8 cellular contexts compared by ENCODE assay signal in the genomic region with DNA sequence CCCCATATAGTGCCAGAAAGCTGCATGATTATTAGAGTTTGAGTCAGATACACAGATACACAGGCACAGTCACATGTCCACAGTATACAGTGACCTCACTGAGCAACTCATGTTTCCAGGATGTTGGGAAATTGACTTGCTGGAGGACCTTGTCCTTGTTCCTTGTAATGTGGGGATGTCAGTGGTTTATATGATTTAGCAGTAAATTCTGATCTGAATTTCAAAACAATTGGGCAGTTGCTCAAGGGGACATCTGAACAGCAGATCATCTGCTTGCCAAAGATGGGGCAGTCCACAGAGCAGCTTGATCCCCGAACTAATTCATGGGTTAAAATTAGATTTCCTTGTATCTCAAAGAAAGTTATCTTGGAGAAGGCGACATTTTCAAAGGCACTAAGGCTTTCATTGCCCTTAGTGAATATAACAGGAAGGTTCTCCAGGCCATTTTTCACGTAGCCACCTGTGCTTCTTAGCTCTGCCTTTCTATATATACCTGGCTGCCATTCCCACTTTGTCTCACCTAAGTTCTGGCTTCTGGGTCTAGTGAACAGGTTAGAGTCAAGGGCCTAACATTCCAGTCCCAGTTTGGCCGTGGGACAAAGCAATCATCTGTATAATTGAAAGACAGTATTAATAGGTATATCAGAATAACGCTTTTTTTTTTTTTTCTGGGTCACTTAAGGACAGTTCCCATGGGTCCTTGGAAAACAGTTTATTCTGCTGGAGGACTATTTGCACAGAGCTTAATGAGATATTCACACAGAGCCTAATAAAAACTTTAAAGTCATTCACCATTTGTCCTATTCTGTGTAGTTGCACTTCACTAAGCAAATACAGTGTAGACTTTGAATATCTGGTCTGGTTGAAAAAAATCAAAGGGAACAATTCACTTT.
DNase-seq lines count a peak whose midpoint lies in the region; ATAC-seq and TF ChIP-seq lines count a peak whose summit lies in the region.

No MANE protein-coding gene starts in this region.

- no peaks in the 10 kb centered on the region for H3K27me3 ChIP-seq in SK-N-SH (ENCODE audit: insufficient read depth)
- H3K27me3 ChIP-seq in left ventricle myocardium inferior (ENCODE audit: low read depth): no peaks in the 10 kb centered on the region
- H3K27me3 ChIP-seq in subcutaneous abdominal adipose tissue (ENCODE audit: control insufficient read depth in 5 of 5, insufficient read depth in 4 of 5, low read length in 5 of 5): no peaks in the 10 kb centered on the region

- POLR2A ChIA-PET in SK-N-SH (lab: Yijun Ruan, JAX): interaction anchor here (0.6 kb wide), 1 partner anchor 191 kb away, joined by 3 read pairs; no protein-coding TSS in a partner anchor

- H4K20me1 ChIP-seq in SK-N-SH (ENCODE audit: insufficient read depth): no peaks in the 10 kb centered on the region

- DNase-seq in HPDE6-E6E7 (ENCODE audit: extremely low spot score): peak; percentile 45
- no peak for DNase-seq in SK-N-SH
- no peak for DNase-seq in left ventricle myocardium inferior
- DNase-seq in 8988T: no peak
- DNase-seq in activated CD8-positive, alpha-beta memory T cell treated with anti-CD3 and anti-CD28 coated beads, Interleukin-2, amount 50 U/mL, for 48 hours: no peak
- no peak for DNase-seq in NCI-H2081 treated with DMSO at 0.1 percent for 48 hours (lab: John Stamatoyannopoulos, UW)

- TF ChIP-seq RAD21 in SK-N-SH (IDR thresholded peaks at IDR 0.05; ENCODE audit: low read length): no peak

- H3K36me3 ChIP-seq in SK-N-SH (replicated peaks in 1 of 2; ENCODE audit: control insufficient read depth in 1 of 2, insufficient read depth in 2 of 2, low read length in 1 of 2) (no peaks in the 10 kb centered on the region), left ventricle myocardium inferior (no peaks in the 10 kb centered on the region), subcutaneous abdominal adipose tissue (ENCODE audit: control insufficient read depth in 5 of 5, insufficient read depth in 5 of 5, low read length in 5 of 5) (no peaks in the 10 kb centered on the region)

- TF ChIP-seq EP300 in SK-N-SH (IDR thresholded peaks at IDR 0.05; ENCODE audit: borderline replicate concordance in 1 of 2, low read depth in 1 of 2, low read length in 1 of 2): no peak

- intact Hi-C loops in left ventricle myocardium inferior (cut with micrococcal nuclease): no loop called here

- peaks cover 8% of the 10 kb centered on the region for H3F3A ChIP-seq in SK-N-SH (replicated peaks; ENCODE audit: insufficient read depth)

- no peaks in the 10 kb centered on the region for H3K79me2 ChIP-seq in SK-N-SH (ENCODE audit: insufficient read depth)

- H3K4me1 ChIP-seq in SK-N-SH (ENCODE audit: control insufficient read depth in 1 of 2, insufficient read depth in 2 of 2, low read depth in 1 of 2, low read length in 1 of 2) (no peaks in the 10 kb centered on the region), left ventricle myocardium inferior (peaks cover 25% of the 10 kb centered on the region), subcutaneous abdominal adipose tissue (ENCODE audit: control insufficient read depth in 5 of 5, insufficient read depth in 5 of 5, low read length in 5 of 5) (peaks cover 5 to 19% (median 17%) of the 10 kb centered on the region in 5 donors)

- TF ChIP-seq CTCF in SK-N-SH (IDR thresholded peaks at IDR 0.05) (no peak), left ventricle myocardium inferior (IDR thresholded peaks at IDR 0.05; ENCODE audit: borderline replicate concordance) (no peak)

- H3K9ac ChIP-seq in SK-N-SH (no peak overlapping the region), subcutaneous abdominal adipose tissue (ENCODE audit: low read length in 5 of 5) (peak overlapping the region in 3 of 5 donors; percentile 10 to 51 (median 48))

- CTCF ChIA-PET in SK-N-SH (lab: Yijun Ruan, JAX): no interaction called here

- no peaks in the 10 kb centered on the region for H3K9me3 ChIP-seq in SK-N-SH
- no peaks in the 10 kb centered on the region for H3K9me3 ChIP-seq in left ventricle myocardium inferior (replicated peaks)
- H3K9me3 ChIP-seq in subcutaneous abdominal adipose tissue (ENCODE audit: control insufficient read depth in 5 of 5, low read length in 5 of 5): no peaks in the 10 kb centered on the region

- WGBS in SK-N-SH (ENCODE audit: low lambda C conversion rate): 80% methylated on average over 5 of the region's 5 CpGs

- H3K4me2 ChIP-seq in SK-N-SH: no peak overlapping the region

- H3K4me3 ChIP-seq in SK-N-SH (ENCODE audit: low read depth in 2 of 2, low read length in 1 of 2) (no peak overlapping the region), left ventricle myocardium inferior (no peak overlapping the region), subcutaneous abdominal adipose tissue (ENCODE audit: low read depth in 1 of 5, low read length in 5 of 5) (no peak overlapping the region)

- ATAC-seq in HG03135 (IDR thresholded peaks at IDR 0.05; ENCODE audit: unreplicated experiment): no peak

- no peaks in the 10 kb centered on the region for H3K9me2 ChIP-seq in SK-N-SH

- peak overlapping the region in 1 of 2 experiments; percentile 57; a peak in 2 of 4 replicates for H3K27ac ChIP-seq in SK-N-SH (ENCODE audit: low read depth in 2 of 2, low read length in 1 of 2)
- H3K27ac ChIP-seq in left ventricle myocardium inferior (replicated peaks): peak overlapping the region; percentile 67
- peak overlapping the region; percentile 84 for H3K27ac ChIP-seq in subcutaneous abdominal adipose tissue (ENCODE audit: low read depth, low read length)

- H2AFZ ChIP-seq in SK-N-SH (ENCODE audit: low read depth): no peak overlapping the region

TF ChIP-seq in SK-N-SH, 30 proteins besides CTCF, POLR2A, EP300 and RAD21:
- TF ChIP-seq RFX5 (IDR thresholded peaks at IDR 0.05; ENCODE audit: low read length): no peak
- TF ChIP-seq, protein P1, sequence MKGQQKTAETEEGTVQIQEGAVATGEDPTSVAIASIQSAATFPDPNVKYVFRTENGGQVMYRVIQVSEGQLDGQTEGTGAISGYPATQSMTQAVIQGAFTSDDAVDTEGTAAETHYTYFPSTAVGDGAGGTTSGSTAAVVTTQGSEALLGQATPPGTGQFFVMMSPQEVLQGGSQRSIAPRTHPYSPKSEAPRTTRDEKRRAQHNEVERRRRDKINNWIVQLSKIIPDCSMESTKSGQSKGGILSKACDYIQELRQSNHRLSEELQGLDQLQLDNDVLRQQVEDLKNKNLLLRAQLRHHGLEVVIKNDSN (IDR thresholded peaks at IDR 0.05; ENCODE audit: borderline replicate concordance, low read depth): peak; percentile 69; the same call in 1 of the 2 replicates
